Comparison of ENCODE assay signal across 29 cellular contexts in the genomic region with DNA sequence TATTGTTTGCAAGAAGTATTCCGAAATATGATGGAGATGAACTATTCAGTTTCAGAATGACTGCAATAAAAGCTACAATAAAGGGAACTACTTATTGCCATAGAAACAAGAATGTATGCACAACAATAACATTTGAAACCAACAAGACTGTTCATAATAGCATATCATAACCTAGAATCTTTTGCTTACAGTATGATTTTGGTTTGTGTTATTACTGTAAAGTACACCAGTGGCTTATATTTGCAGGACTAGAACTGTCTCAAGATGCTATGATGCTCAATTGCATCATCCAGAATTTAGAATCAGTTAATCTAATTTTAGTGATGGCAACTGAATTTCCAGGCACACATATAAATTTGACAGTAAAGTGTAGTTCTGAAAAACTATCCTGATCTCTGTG.
A peak's percentile ranks its signal among the peaks of the same experiment; 100 is the strongest.
DNase-seq lines count a peak whose midpoint lies in the region; ATAC-seq and TF ChIP-seq lines count a peak whose summit lies in the region.
"Had no signal": no experiment of that assay in that cellular context is flagged by ENCODE, and none has a peak within 500 bp of the region (broad histone marks: within the 10 kb centered on the region; RNA-seq: fewer than 3 reads in every experiment).

No MANE protein-coding gene starts in this region.

- H3K9me3 Mint-ChIP-seq in chondrocyte (ENCODE audit: low read depth) (no peaks in the 10 kb centered on the region), immature natural killer cell (peaks cover 2 to 37% (median 8%) of the 10 kb centered on the region in 6 donors)
- H3K9me3 Mint-ChIP-seq: activated naive CD4-positive, alpha-beta T cell treated with anti-CD3 and anti-CD28 coated beads, Interleukin-2, amount 50 U/mL, for 24 hours; mesothelial cell of epicardium; T-helper 1 cell treated with Interleukin-12 subunit alpha and Interleukin-12 subunit beta and Interleukin-4 antibody, amounts not matched to agents 30 μg/mL and 1 μg/mL, for 36 hours had no signal

- H3K27ac Mint-ChIP-seq in chondrocyte (ENCODE audit: unreplicated experiment) (peak overlapping the region; percentile 38), immature natural killer cell (no peak overlapping the region)
- H3K27ac Mint-ChIP-seq: activated CD4-positive, alpha-beta memory T cell treated with anti-CD3 and anti-CD28 coated beads, Interleukin-2, amount 10 ng/mL, durations not matched to agents 7 days and 5 days; activated naive CD4-positive, alpha-beta T cell treated with anti-CD3 and anti-CD28 coated beads, Interleukin-2, amount 50 U/mL, for 24 hours; activated T-helper 17 cell treated with anti-CD3 and anti-CD28 coated beads, Interleukin-2, amount 50 U/mL, for 72 hours; CD8-positive, alpha-beta memory T cell; naive thymus-derived CD4-positive, alpha-beta T cell; T-helper 1 cell treated with Interleukin-12 subunit alpha and Interleukin-12 subunit beta and Interleukin-4 antibody, amounts not matched to agents 30 μg/mL and 1 μg/mL, for 36 hours had no signal

- H3K4me1 Mint-ChIP-seq in chondrocyte (ENCODE audit: low read depth) = peaks cover 51% of the 10 kb centered on the region
- no peaks in the 10 kb centered on the region for H3K4me1 Mint-ChIP-seq in immature natural killer cell
- H3K4me1 Mint-ChIP-seq: activated CD4-positive, alpha-beta memory T cell treated with anti-CD3 and anti-CD28 coated beads, Interleukin-2, amount 10 ng/mL, durations not matched to agents 7 days and 5 days; activated naive CD4-positive, alpha-beta T cell treated with anti-CD3 and anti-CD28 coated beads, Interleukin-2, amount 50 U/mL, for 24 hours; activated T-helper 17 cell treated with anti-CD3 and anti-CD28 coated beads, Interleukin-2, amount 50 U/mL, for 72 hours; CD8-positive, alpha-beta memory T cell; naive thymus-derived CD4-positive, alpha-beta T cell had no signal

- no peak overlapping the region for H3K4me3 Mint-ChIP-seq in chondrocyte (ENCODE audit: unreplicated experiment)
- H3K4me3 Mint-ChIP-seq in immature natural killer cell = no peak overlapping the region
- H3K4me3 Mint-ChIP-seq: activated CD4-positive, alpha-beta memory T cell treated with anti-CD3 and anti-CD28 coated beads, Interleukin-2, amount 10 ng/mL, durations not matched to agents 7 days and 5 days; activated naive CD4-positive, alpha-beta T cell treated with anti-CD3 and anti-CD28 coated beads, Interleukin-2, amount 50 U/mL, for 24 hours; activated T-helper 17 cell treated with anti-CD3 and anti-CD28 coated beads, Interleukin-2, amount 50 U/mL, for 72 hours; CD8-positive, alpha-beta memory T cell; mesothelial cell of epicardium; naive thymus-derived CD4-positive, alpha-beta T cell; T-helper 1 cell treated with Interleukin-12 subunit alpha and Interleukin-12 subunit beta and Interleukin-4 antibody, amounts not matched to agents 30 μg/mL and 1 μg/mL, for 36 hours had no signal

- intact Hi-C loops in head of caudate nucleus (cut with DNase I) = no loop called here

- TF ChIP-seq CTCF in chondrocyte (IDR thresholded peaks at IDR 0.05) = no peak

- no peaks in the 10 kb centered on the region for H3K36me3 Mint-ChIP-seq in chondrocyte (ENCODE audit: low read depth)
- H3K36me3 Mint-ChIP-seq in immature natural killer cell = no peaks in the 10 kb centered on the region
- H3K36me3 Mint-ChIP-seq: activated naive CD4-positive, alpha-beta T cell treated with anti-CD3 and anti-CD28 coated beads, Interleukin-2, amount 50 U/mL, for 24 hours; CD8-positive, alpha-beta memory T cell; mesothelial cell of epicardium; naive thymus-derived CD4-positive, alpha-beta T cell had no signal

- ATAC-seq in HG03442 (IDR thresholded peaks at IDR 0.05; ENCODE audit: unreplicated experiment) = no peak
- ATAC-seq: activated T-helper 17 cell treated with anti-CD3 and anti-CD28 coated beads, Interleukin-2, amount 50 U/mL, for 72 hours; gastroesophageal sphincter; naive thymus-derived CD4-positive, alpha-beta T cell had no signal

- DNase-seq in NCI-H748 (lab: John Stamatoyannopoulos, UW; ENCODE audit: unreplicated experiment) (peak; percentile 43), NCI-H748 treated with DMSO at 0.1 percent for 48 hours (lab: John Stamatoyannopoulos, UW) (no peak), MV-4-11 (lab: John Stamatoyannopoulos, UW) (peak; percentile 44), chondrocyte (ENCODE audit: low spot score) (no peak), head of caudate nucleus (no peak), immature natural killer cell (no peak), SKM-1 treated with dmso at 0.1 percent for 144 hours (lab: John Stamatoyannopoulos, UW; ENCODE audit: unreplicated experiment) (no peak)
- DNase-seq: activated CD4-positive, alpha-beta memory T cell treated with anti-CD3 and anti-CD28 coated beads, Interleukin-2, amount 10 ng/mL, durations not matched to agents 7 days and 5 days; activated CD4-positive, alpha-beta T cell treated with anti-CD3 and anti-CD28 coated beads for 1 hour; activated CD8-positive, alpha-beta memory T cell treated with anti-CD3 and anti-CD28 coated beads, Interleukin-2, amount 50 U/mL, for 48 hours; anterior cingulate cortex; CD8-positive, alpha-beta memory T cell; GOT3; left ventricle myocardium inferior; naive thymus-derived CD4-positive, alpha-beta T cell; NCI-H1436 treated with DMSO at 0.1 percent for 48 hours; NCI-H510A treated with DMSO at 0.1 percent for 48 hours; NK-92 treated with Interleukin-12 subunit alpha and Interleukin-12 subunit beta, amount 100 ng/mL, for 24 hours; nucleus accumbens; SJCRH30; stimulated activated CD4-positive, alpha-beta T cell treated with anti-CD3 and anti-CD28 coated beads, Interleukin-15, amount 100 ng/mL, for 24 hours; stimulated activated naive CD4-positive, alpha-beta T cell; testis had no signal

- H3K27me3 Mint-ChIP-seq in chondrocyte (ENCODE audit: low read depth) (no peaks in the 10 kb centered on the region), immature natural killer cell (ENCODE audit: low read depth in 3 of 3) (no peaks in the 10 kb centered on the region)
- H3K27me3 Mint-ChIP-seq: activated CD4-positive, alpha-beta memory T cell treated with anti-CD3 and anti-CD28 coated beads, Interleukin-2, amount 10 ng/mL, durations not matched to agents 7 days and 5 days; activated naive CD4-positive, alpha-beta T cell treated with anti-CD3 and anti-CD28 coated beads, Interleukin-2, amount 50 U/mL, for 24 hours; activated T-helper 17 cell treated with anti-CD3 and anti-CD28 coated beads, Interleukin-2, amount 50 U/mL, for 72 hours; CD8-positive, alpha-beta memory T cell; naive thymus-derived CD4-positive, alpha-beta T cell had no signal

Comparison
In these comparisons a context has a peak if more than half of its experiments do, and no peak if none do; other contexts are left out.
1. DNase-seq: peak in NCI-H748 (single experiment) and MV-4-11 (single experiment); none in NCI-H748 treated with DMSO at 0.1 percent for 48 hours (single experiment), chondrocyte (single experiment), head of caudate nucleus (0 of 42), immature natural killer cell (0 of 3) and SKM-1 treated with dmso at 0.1 percent for 144 hours (single experiment).